Comparison of ENCODE assay signal across 13 cellular contexts in genomic region chr2:240596491-240596931, GRCh38. TPM values are rescaled to one million over a fixed set of nuclear protein-coding genes. Genes with fewer than 3 reads are reported as not detected.
DNase-seq lines count a peak whose midpoint lies in the region; ATAC-seq and TF ChIP-seq lines count a peak whose summit lies in the region.
"Had no signal": no experiment of that assay in that cellular context is flagged by ENCODE, and none has a peak within 500 bp of the region (broad histone marks: within the 10 kb centered on the region; RNA-seq: fewer than 3 reads in every experiment).

No MANE protein-coding gene starts in this region.

- intact Hi-C loops in heart left ventricle (cut with DNase I), result loop anchor here in 1 of 10 donors (10.0 kb wide), 1 partner anchor 108 kb away; no protein-coding TSS in a partner anchor

- TF ChIP-seq CTCF in heart left ventricle (IDR thresholded peaks at IDR 0.05) (no peak), osteoblast (IDR thresholded peaks at IDR 0.05; ENCODE audit: extremely low read depth, low read depth, low read length) (no peak)

- H3K9me3 ChIP-seq in heart left ventricle (no peaks in the 10 kb centered on the region), osteoblast (ENCODE audit: low read depth, low read length) (no peaks in the 10 kb centered on the region)
- H3K9me3 ChIP-seq: HAP-1 had no signal

- H3K27me3 ChIP-seq in heart left ventricle (no peaks in the 10 kb centered on the region), osteoblast (ENCODE audit: insufficient read depth, low read length) (no peaks in the 10 kb centered on the region)

- peak; percentile 49 to 73 (median 68) for ATAC-seq in heart left ventricle
- ATAC-seq in HG02798 (IDR thresholded peaks at IDR 0.05; ENCODE audit: poor library complexity, unreplicated experiment), result no peak

- H3K4me1 ChIP-seq in heart left ventricle (peaks cover 0 to 50% (median 28%) of the 10 kb centered on the region in 12 donors), osteoblast (ENCODE audit: insufficient read depth, low read length) (peaks cover 2% of the 10 kb centered on the region)
- H3K4me1 ChIP-seq: HAP-1 had no signal

- no peak overlapping the region for H2AFZ ChIP-seq in osteoblast (ENCODE audit: low read length)

- H3K4me3 ChIP-seq in heart left ventricle (peak overlapping the region in 2 of 12 donors; percentile 7 to 25), osteoblast (ENCODE audit: insufficient read depth, low read length) (no peak overlapping the region)
- H3K4me3 ChIP-seq: HAP-1 had no signal

- 20 to 66% (median 57%) methylated on average over 10 to 23 of the region's 23 CpGs for WGBS in heart left ventricle, 4 donors

- TF ChIP-seq POLR2A in heart left ventricle (IDR thresholded peaks at IDR 0.05), result no peak

- H3K79me2 ChIP-seq in osteoblast (ENCODE audit: insufficient read depth, low read length), result peaks cover 24% of the 10 kb centered on the region

- peak; percentile 77 for DNase-seq in Ammon's horn (ENCODE audit: low spot score)
- DNase-seq in NCI-H446 treated with DMSO at 0.1 percent for 48 hours (lab: John Stamatoyannopoulos, UW), result peak; percentile 63
- DNase-seq in heart left ventricle, result peak; percentile 79 to 88 (median 84)
- peak; percentile 74 for DNase-seq in osteoblast (ENCODE audit: insufficient read length, low spot score, missing footprints)
- DNase-seq in HK-2 (ENCODE audit: unreplicated experiment), result no peak
- no peak for DNase-seq in SK-N-DZ (ENCODE audit: low spot score)
- DNase-seq in H4 (ENCODE audit: low spot score), result no peak
- DNase-seq: activated CD4-positive, alpha-beta memory T cell treated with anti-CD3 and anti-CD28 coated beads for 36 hours; activated naive CD4-positive, alpha-beta T cell treated with anti-CD3 and anti-CD28 coated beads, Interleukin-2, amount 10 ng/mL, durations not matched to agents 7 days and 5 days; NCI-H345; T-helper 2 cell had no signal

- H3K36me3 ChIP-seq in heart left ventricle (peaks cover 0 to 61% (median 36%) of the 10 kb centered on the region in 9 donors), osteoblast (ENCODE audit: insufficient read depth, low read length) (peaks cover 6% of the 10 kb centered on the region)

- H3K27ac ChIP-seq in heart left ventricle, result peak overlapping the region in 11 of 12 donors; percentile 17 to 84 (median 75)
- no peak overlapping the region for H3K27ac ChIP-seq in osteoblast (ENCODE audit: low read depth, low read length)

- H3K4me2 ChIP-seq in osteoblast (ENCODE audit: insufficient read depth, low read length), result no peak overlapping the region

- H4K20me1 ChIP-seq in osteoblast (ENCODE audit: insufficient read depth, low read length), result peaks cover 15% of the 10 kb centered on the region

RNA-seq across cellular contexts. Expression of gene CAPN10, which starts 10.0 kb away (rescaled TPM):
- total RNA-seq in heart left ventricle, result 10 to 100 TPM; 14.9 to 35.6 (median 21.9) TPM
- 10 to 100 TPM; 17.4 to 39.7 TPM for polyA plus RNA-seq in heart left ventricle
- total RNA-seq in osteoblast, result 21.0 and 22.1 TPM in 2 replicates
- polyA plus RNA-seq in SK-N-DZ (2014; cell fraction: cytosol; rRNA removed), result 33.5 and 49.4 TPM in 2 replicates
- 222 and 266 TPM in 2 replicates for polyA plus RNA-seq in SK-N-DZ (2014; cell fraction: nucleus; rRNA removed)
- total RNA-seq in H4 (2014; rRNA removed; shearing (Covaris generic)), result 3.1 and 5.7 TPM in 2 replicates

RNA-seq across cellular contexts. Expression of gene RNPEPL1, which starts 28.2 kb away (rescaled TPM):
- total RNA-seq in heart left ventricle, result 100 to 1,000 TPM in 2 of 9 donors, 10 to 100 TPM in 7; 67.5 to 149 (median 91.0) TPM
- polyA plus RNA-seq in heart left ventricle, result 100 to 1,000 TPM in 1 of 2 donors, 10 to 100 TPM in 1; 75.9 to 206 TPM
- 13.0 and 14.7 TPM in 2 replicates for total RNA-seq in osteoblast
- polyA plus RNA-seq in SK-N-DZ (2014; cell fraction: cytosol; rRNA removed), result 20.9 and 24.6 TPM in 2 replicates
- 52.1 and 94.9 TPM in 2 replicates for polyA plus RNA-seq in SK-N-DZ (2014; cell fraction: nucleus; rRNA removed)
- total RNA-seq in H4 (2014; rRNA removed; shearing (Covaris generic)), result 2.7 and 8.1 TPM in 2 replicates

RNA-seq across cellular contexts. Expression of gene GPR35, which starts 28.8 kb away (rescaled TPM):
- total RNA-seq in heart left ventricle (1 to 10 TPM in 3 of 9 donors, under 1 TPM in 5, not detected in 1; 0.48 to 2.7 (median 0.78) TPM), osteoblast (1.1 and 1.5 TPM in 2 replicates)
- polyA plus RNA-seq in heart left ventricle, result 1 to 10 TPM; 1.1 to 1.3 TPM
- polyA plus RNA-seq in SK-N-DZ (2014; cell fraction: cytosol; rRNA removed), result not detected in 2 replicates
- polyA plus RNA-seq in SK-N-DZ (2014; cell fraction: nucleus; rRNA removed), result 0.16 TPM in 1 of 2 replicates, not detected in the other
- 0.75 and 0.86 TPM in 2 replicates for total RNA-seq in H4 (2014; rRNA removed; shearing (Covaris generic))

RNA-seq across cellular contexts. Expression of gene DUSP28, which starts 36.4 kb away (rescaled TPM):
- 10 to 100 TPM in 7 of 9 donors, 1 to 10 TPM in 2; 6.7 to 23.9 (median 15.4) TPM for total RNA-seq in heart left ventricle
- polyA plus RNA-seq in heart left ventricle, result 1 to 10 TPM; 3.6 to 9.3 TPM
- total RNA-seq in osteoblast, result 3.2 and 4.7 TPM in 2 replicates
- 8.2 and 11.3 TPM in 2 replicates for polyA plus RNA-seq in SK-N-DZ (2014; cell fraction: cytosol; rRNA removed)
- 3.3 and 6.3 TPM in 2 replicates for polyA plus RNA-seq in SK-N-DZ (2014; cell fraction: nucleus; rRNA removed)
- 2.2 and 5.6 TPM in 2 replicates for total RNA-seq in H4 (2014; rRNA removed; shearing (Covaris generic))

RNA-seq across cellular contexts. Expression of gene ANKMY1, which starts 38.7 kb away (rescaled TPM):
- total RNA-seq in heart left ventricle (10 to 100 TPM in 1 of 9 donors, 1 to 10 TPM in 8; 3.1 to 11.7 (median 5.6) TPM), osteoblast (11.2 and 11.5 TPM in 2 replicates)
- 1 to 10 TPM; 2.4 to 4.9 TPM for polyA plus RNA-seq in heart left ventricle
- 11.4 and 18.0 TPM in 2 replicates for polyA plus RNA-seq in SK-N-DZ (2014; cell fraction: cytosol; rRNA removed)
- 16.7 and 28.4 TPM in 2 replicates for polyA plus RNA-seq in SK-N-DZ (2014; cell fraction: nucleus; rRNA removed)
- 6.1 and 12.7 TPM in 2 replicates for total RNA-seq in H4 (2014; rRNA removed; shearing (Covaris generic))

Comparison
In these comparisons a context has a peak if more than half of its experiments do, and no peak if none do; other contexts are left out.
1. DNase-seq: peak in Ammon's horn (single experiment), NCI-H446 treated with DMSO at 0.1 percent for 48 hours (single experiment), heart left ventricle (5 of 5) and osteoblast (single experiment); none in HK-2 (single experiment), SK-N-DZ (single experiment) and H4 (single experiment).